ENCODE assay signal across 14 cellular contexts in genomic region chr18:26568513-26568912, GRCh38. TPM values are rescaled to one million over a fixed set of nuclear protein-coding genes. Genes with fewer than 3 reads are reported as not detected.
A peak's percentile ranks its signal among the peaks of the same experiment; 100 is the strongest.
DNase-seq lines count a peak whose midpoint lies in the region; ATAC-seq, FAIRE-seq and TF ChIP-seq lines count a peak whose summit lies in the region.
"Had no signal": no experiment of that assay in that cellular context is flagged by ENCODE, and none has a peak within 500 bp of the region (broad histone marks: within the 10 kb centered on the region; RNA-seq: fewer than 3 reads in every experiment).

No MANE protein-coding gene starts in this region.

- H3K36me3 ChIP-seq in HCT116 (ENCODE audit: control insufficient read depth in 1 of 2, insufficient read depth in 2 of 2, low read length in 2 of 2) (no peaks in the 10 kb centered on the region), kidney (ENCODE audit: control insufficient read depth in 1 of 2, insufficient read depth in 2 of 2, low read length in 2 of 2) (no peaks in the 10 kb centered on the region), neural cell (ENCODE audit: insufficient read depth, low read length) (no peaks in the 10 kb centered on the region)
- H3K36me3 ChIP-seq: BLaER1 had no signal

- POLR2A ChIA-PET in HCT116 (lab: Charles Lee), result no interaction called here

- CTCF ChIA-PET in HCT116 (lab: Charles Lee), result interaction anchor here (1.2 to 1.5 kb wide), 2 partner anchors 13 to 185 kb away, joined by 3 read pairs; no protein-coding TSS in a partner anchor

- no peaks in the 10 kb centered on the region for H3F3A ChIP-seq in neural cell (ENCODE audit: insufficient read depth, low read length, poor library complexity, severe bottlenecking)

- peak; percentile 46 for FAIRE-seq in kidney (lab: Jason Lieb, UNC)
- FAIRE-seq: GM19239 had no signal

- TF ChIP-seq CTCF in HCT116 (IDR thresholded peaks at IDR 0.05 in 2 of 3, conservative IDR thresholded peaks at IDR 0.05 in 1 of 3; ENCODE audit: borderline replicate concordance in 1 of 3, insufficient read depth in 1 of 3, low read depth in 2 of 3, low read length in 2 of 3) (no peak), kidney (IDR thresholded peaks at IDR 0.05; ENCODE audit: borderline replicate concordance, extremely low read depth, insufficient read depth) (no peak), neural cell (IDR thresholded peaks at IDR 0.05; ENCODE audit: poor library complexity, severe bottlenecking) (no peak), osteocyte (IDR thresholded peaks at IDR 0.05) (no peak)

- H3K27me3 ChIP-seq in HCT116 (ENCODE audit: insufficient read depth, low read length) (no peaks in the 10 kb centered on the region), neural cell (ENCODE audit: insufficient read depth, low read depth, low read length) (no peaks in the 10 kb centered on the region)
- H3K27me3 ChIP-seq: BLaER1 had no signal

- H3K9ac ChIP-seq in HCT116 (ENCODE audit: low read length) (no peak overlapping the region), kidney (ENCODE audit: low read length in 2 of 2) (no peak overlapping the region), neural cell (ENCODE audit: low read length) (no peak overlapping the region)
- H3K9ac ChIP-seq: BLaER1 had no signal

- no peak overlapping the region for H3K27ac Mint-ChIP-seq in osteocyte (ENCODE audit: unreplicated experiment)
- H3K27ac Mint-ChIP-seq: CD8-positive, alpha-beta memory T cell; IgD-negative memory B cell had no signal

- H3K79me2 ChIP-seq in HCT116 (ENCODE audit: insufficient read depth, low read length), result no peaks in the 10 kb centered on the region
- no peaks in the 10 kb centered on the region for H3K79me2 ChIP-seq in neural cell (replicated peaks; ENCODE audit: insufficient read depth, low read length)

- H3K9me3 ChIP-seq in HCT116 (ENCODE audit: control insufficient read depth in 1 of 2, insufficient read depth in 1 of 2, low read depth in 1 of 2, low read length in 2 of 2) (no peaks in the 10 kb centered on the region), kidney (ENCODE audit: control insufficient read depth in 1 of 2, low read length in 2 of 2) (no peaks in the 10 kb centered on the region), neural cell (ENCODE audit: low read length) (no peaks in the 10 kb centered on the region)
- H3K9me3 ChIP-seq: BLaER1, Caco-2 had no signal

- intact Hi-C loops in HCT116 (cut with micrococcal nuclease) (no loop called here), kidney (cut with DNase I) (no loop called here)

- no peaks in the 10 kb centered on the region for H3K4me1 Mint-ChIP-seq in osteocyte (ENCODE audit: unreplicated experiment)
- H3K4me1 Mint-ChIP-seq: CD8-positive, alpha-beta memory T cell had no signal

- TF ChIP-seq RAD21 in HCT116 (IDR thresholded peaks at IDR 0.05; ENCODE audit: low read depth), result no peak
- TF ChIP-seq RAD21 in neural cell (conservative IDR thresholded peaks at IDR 0.05), result no peak

- H4K20me1 ChIP-seq in HCT116 (ENCODE audit: insufficient read depth) (no peaks in the 10 kb centered on the region), neural cell (ENCODE audit: insufficient read depth) (no peaks in the 10 kb centered on the region)
- H4K20me1 ChIP-seq: BLaER1 had no signal

- RAD21 ChIA-PET in HCT116 (lab: Charles Lee; ENCODE audit: low non-redundant PET in 1 of 2, low total read pairs in 2 of 2, uncharacterized antibody in 2 of 2, unreplicated experiment in 2 of 2), result no interaction called here

- H3K9me3 Mint-ChIP-seq in osteocyte (ENCODE audit: unreplicated experiment), result peaks cover 2% of the 10 kb centered on the region
- H3K9me3 Mint-ChIP-seq: IgD-negative memory B cell had no signal

- H3K4me3 Mint-ChIP-seq in osteocyte (ENCODE audit: unreplicated experiment), result no peak overlapping the region
- H3K4me3 Mint-ChIP-seq: CD8-positive, alpha-beta memory T cell; IgD-negative memory B cell had no signal

- no peak overlapping the region for H3K4me3 ChIP-seq in HCT116 (replicated peaks in 1 of 2; ENCODE audit: low read depth in 1 of 2, low read length in 2 of 2)
- H3K4me3 ChIP-seq in kidney (ENCODE audit: low read length in 2 of 2), result no peak overlapping the region
- no peak overlapping the region for H3K4me3 ChIP-seq in neural cell (ENCODE audit: low read length)
- H3K4me3 ChIP-seq: BLaER1 had no signal

- no TSS peak for BruUV-seq in HCT116 (replicated peaks; lab: Mats Ljungman, UMichigan)

- H2AFZ ChIP-seq in HCT116 (ENCODE audit: low read depth, low read length, poor library complexity, severe bottlenecking) (peak overlapping the region; percentile 30), neural cell (ENCODE audit: low read depth, low read length) (no peak overlapping the region)

- DNase-seq in HCT116 (ENCODE audit: low read depth, low spot score) (no peak), kidney (no peak), SKM-1 treated with dmso at 0.1 percent for 144 hours (lab: John Stamatoyannopoulos, UW; ENCODE audit: unreplicated experiment) (no peak), osteocyte (ENCODE audit: extremely low spot score, unreplicated experiment) (no peak), UCSD-AML1 (lab: John Stamatoyannopoulos, UW; ENCODE audit: unreplicated experiment) (no peak)
- DNase-seq: AML-193; Caco-2; CD8-positive, alpha-beta memory T cell; GF-D8; HCEC 1CT had no signal

- no peak for ATAC-seq in HCT116

- TF ChIP-seq EP300 in neural cell (conservative IDR thresholded peaks at IDR 0.05; ENCODE audit: poor library complexity, severe bottlenecking), result no peak

- H3K4me2 ChIP-seq in HCT116 (ENCODE audit: low read length) (no peak overlapping the region), neural cell (ENCODE audit: low read length) (no peak overlapping the region)
- H3K4me2 ChIP-seq: BLaER1 had no signal

- H3K9me2 ChIP-seq in HCT116 (ENCODE audit: insufficient read depth) (no peaks in the 10 kb centered on the region), neural cell (ENCODE audit: insufficient read depth, low read length) (no peaks in the 10 kb centered on the region)

- TF ChIP-seq POLR2A in HCT116 (IDR thresholded peaks at IDR 0.05; ENCODE audit: borderline replicate concordance, extremely low read depth, insufficient read depth, insufficient read length), result no peak

- H3K27ac ChIP-seq in HCT116 (ENCODE audit: low read depth, low read length) (no peak overlapping the region), kidney (ENCODE audit: low read depth in 2 of 2, low read length in 2 of 2) (no peak overlapping the region), neural cell (ENCODE audit: low read length) (peak overlapping the region; percentile 59)
- H3K27ac ChIP-seq: BLaER1 had no signal

- H3K36me3 Mint-ChIP-seq in osteocyte (ENCODE audit: unreplicated experiment), result peaks cover 1% of the 10 kb centered on the region
- H3K36me3 Mint-ChIP-seq: CD8-positive, alpha-beta memory T cell; IgD-negative memory B cell had no signal

- peaks cover 4 to 31% of the 10 kb centered on the region in 2 experiments; a peak in 3 of 4 replicates for H3K4me1 ChIP-seq in HCT116 (ENCODE audit: control insufficient read depth in 1 of 2, insufficient read depth in 2 of 2, low read length in 2 of 2)
- H3K4me1 ChIP-seq in kidney (ENCODE audit: control insufficient read depth in 1 of 2, insufficient read depth in 1 of 2, low read depth in 1 of 2, low read length in 2 of 2), result peaks cover 0 to 4% of the 10 kb centered on the region in 2 donors
- H3K4me1 ChIP-seq: BLaER1, Caco-2 had no signal

- peaks cover 35% of the 10 kb centered on the region for H3K27me3 Mint-ChIP-seq in osteocyte (ENCODE audit: unreplicated experiment)

TF ChIP-seq in HCT116, 20 proteins besides CTCF, POLR2A, EP300 and RAD21 (continues in another document):
- TF ChIP-seq FOSL1 (IDR thresholded peaks at IDR 0.05; ENCODE audit: low read depth) (no peak), ZNF274 (IDR thresholded peaks at IDR 0.05; ENCODE audit: low read depth, low read length) (no peak), TCF7L2 (IDR thresholded peaks at IDR 0.05; ENCODE audit: borderline replicate concordance, extremely low read depth, insufficient read depth, insufficient read length) (no peak), CEBPB (IDR thresholded peaks at IDR 0.05; ENCODE audit: low read depth) (no peak)

TF ChIP-seq in neural cell, 6 proteins besides CTCF, POLR2A, EP300 and RAD21:
- no peak for TF ChIP-seq EZH2 (IDR thresholded peaks at IDR 0.05; ENCODE audit: borderline replicate concordance, insufficient read depth, low read length, poor library complexity, severe bottlenecking)
- TF ChIP-seq SMC3 (conservative IDR thresholded peaks at IDR 0.05; ENCODE audit: poor library complexity), result no peak

RNA-seq across cellular contexts. Expression of gene KCTD1, which starts 20.2 kb away (rescaled TPM):
- total RNA-seq in HCT116 (2021; ENCODE audit: unreplicated experiment) (16.8 TPM), kidney (83.7 TPM), osteocyte (25.7 and 28.9 TPM in 2 replicates)
- 13.1 and 13.7 TPM in 2 replicates for polyA plus RNA-seq in HCT116 (2012)
- polyA plus RNA-seq in kidney (ENCODE audit: insufficient read depth, low read depth, low replicate concordance) (48.5 TPM), neural cell (32.0 and 44.5 TPM in 2 replicates)
- 52.6 and 54.3 TPM in 2 replicates for polyA minus RNA-seq in neural cell
